In the genomic region with DNA sequence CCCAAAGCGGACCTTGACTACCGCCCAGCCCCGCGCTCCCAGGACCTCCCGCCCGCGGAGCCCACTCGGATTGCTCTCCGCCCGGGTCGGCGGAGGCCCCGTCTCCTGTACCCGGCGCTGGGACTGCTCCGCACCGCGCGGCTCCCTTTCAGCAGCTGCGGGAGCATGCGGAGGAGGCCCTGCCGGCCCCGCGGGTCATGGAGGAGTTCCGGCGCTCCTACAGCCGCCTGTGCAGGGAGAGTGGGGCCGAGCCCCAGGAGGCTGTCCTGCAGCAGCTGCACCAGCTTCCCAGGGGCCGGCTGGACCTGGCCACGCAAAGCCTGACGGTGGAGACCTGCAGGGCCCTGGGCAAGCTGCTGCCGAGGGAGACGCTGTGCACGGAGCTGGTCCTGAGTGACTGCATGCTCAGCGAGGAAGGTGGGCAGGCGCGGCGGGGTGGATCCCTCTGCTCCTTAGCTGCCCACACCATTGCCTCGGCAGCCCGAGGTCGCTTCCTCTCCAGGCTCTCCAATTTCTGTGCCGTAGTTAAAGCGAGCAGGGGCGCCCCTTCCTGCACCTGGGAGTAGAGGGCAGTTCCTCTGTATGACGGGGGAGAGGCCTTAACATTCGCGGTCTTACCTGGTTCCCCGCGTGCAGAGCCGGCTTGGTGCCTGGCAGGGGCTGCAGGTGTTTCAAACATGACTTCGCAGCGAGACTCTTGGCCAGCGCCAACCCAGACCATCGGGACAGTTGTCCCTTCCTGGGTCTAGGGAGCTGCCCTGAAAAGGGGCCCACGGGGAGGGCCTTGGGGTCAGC, we compare ENCODE assay signal across 1 cellular context.
A peak's percentile ranks its signal among the peaks of the same experiment; 100 is the strongest.
TF ChIP-seq lines count a peak whose summit lies in the region.

No MANE protein-coding gene starts in this region.

TF ChIP-seq in HepG2, 621 proteins besides CTCF, POLR2A, EP300 and RAD21 (continues in another document):
- no peak for TF ChIP-seq SKIL (CRISPR knock-in tag; IDR thresholded peaks at IDR 0.05; ENCODE audit: borderline replicate concordance)
- TF ChIP-seq ZBTB40 (IDR thresholded peaks at IDR 0.05): no peak
- peak; percentile 63 for TF ChIP-seq ZBTB40 (CRISPR knock-in tag; IDR thresholded peaks at IDR 0.05)
- peak; percentile 99 for TF ChIP-seq AGO1 (IDR thresholded peaks at IDR 0.05; ENCODE audit: low read depth, low read length, poor library complexity, severe bottlenecking)
- TF ChIP-seq GATAD1 (CRISPR knock-in tag; IDR thresholded peaks at IDR 0.05): no peak; the same call in 1 of the 2 replicates
- no peak for TF ChIP-seq PAF1 (CRISPR knock-in tag; IDR thresholded peaks at IDR 0.05)
- no peak for TF ChIP-seq GATA4 (IDR thresholded peaks at IDR 0.05; ENCODE audit: borderline replicate concordance, low read depth)
- TF ChIP-seq ZFP90 (CRISPR knock-in tag; IDR thresholded peaks at IDR 0.05; ENCODE audit: borderline replicate concordance): peak; percentile 74; the same call in 1 of the 2 replicates
- peak; percentile 68 for TF ChIP-seq SAP130 (CRISPR knock-in tag; IDR thresholded peaks at IDR 0.05; ENCODE audit: low read depth)
- TF ChIP-seq ZNF512 (CRISPR knock-in tag; IDR thresholded peaks at IDR 0.05): no peak
- TF ChIP-seq PHF21A (CRISPR knock-in tag; IDR thresholded peaks at IDR 0.05): no peak
- TF ChIP-seq, protein P1, sequence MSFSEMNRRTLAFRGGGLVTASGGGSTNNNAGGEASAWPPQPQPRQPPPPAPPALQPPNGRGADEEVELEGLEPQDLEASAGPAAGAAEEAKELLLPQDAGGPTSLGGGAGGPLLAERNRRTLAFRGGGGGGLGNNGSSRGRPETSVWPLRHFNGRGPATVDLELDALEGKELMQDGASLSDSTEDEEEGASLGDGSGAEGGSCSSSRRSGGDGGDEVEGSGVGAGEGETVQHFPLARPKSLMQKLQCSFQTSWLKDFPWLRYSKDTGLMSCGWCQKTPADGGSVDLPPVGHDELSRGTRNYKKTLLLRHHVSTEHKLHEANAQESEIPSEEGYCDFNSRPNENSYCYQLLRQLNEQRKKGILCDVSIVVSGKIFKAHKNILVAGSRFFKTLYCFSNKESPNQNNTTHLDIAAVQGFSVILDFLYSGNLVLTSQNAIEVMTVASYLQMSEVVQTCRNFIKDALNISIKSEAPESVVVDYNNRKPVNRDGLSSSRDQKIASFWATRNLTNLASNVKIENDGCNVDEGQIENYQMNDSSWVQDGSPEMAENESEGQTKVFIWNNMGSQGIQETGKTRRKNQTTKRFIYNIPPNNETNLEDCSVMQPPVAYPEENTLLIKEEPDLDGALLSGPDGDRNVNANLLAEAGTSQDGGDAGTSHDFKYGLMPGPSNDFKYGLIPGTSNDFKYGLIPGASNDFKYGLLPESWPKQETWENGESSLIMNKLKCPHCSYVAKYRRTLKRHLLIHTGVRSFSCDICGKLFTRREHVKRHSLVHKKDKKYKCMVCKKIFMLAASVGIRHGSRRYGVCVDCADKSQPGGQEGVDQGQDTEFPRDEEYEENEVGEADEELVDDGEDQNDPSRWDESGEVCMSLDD (CRISPR knock-in tag; IDR thresholded peaks at IDR 0.05; ENCODE audit: borderline replicate concordance): no peak
- TF ChIP-seq TIGD3 (CRISPR knock-in tag; IDR thresholded peaks at IDR 0.05; ENCODE audit: borderline replicate concordance): peak; percentile 62; the same call in 1 of the 2 replicates
- TF ChIP-seq TBX2 (CRISPR knock-in tag; IDR thresholded peaks at IDR 0.05; ENCODE audit: borderline replicate concordance): peak; percentile 47; the same call in 1 of the 2 replicates
- TF ChIP-seq ZNF234 (CRISPR knock-in tag; conservative IDR thresholded peaks at IDR 0.05): no peak; the same call in 1 of the 2 replicates
- peak; percentile 79; the same call in 1 of the 2 replicates for TF ChIP-seq WIZ (CRISPR knock-in tag; IDR thresholded peaks at IDR 0.05)
- TF ChIP-seq NCOA1 (CRISPR knock-in tag; IDR thresholded peaks at IDR 0.05): 0 out of 2 replicates have a peak, but pooled peaks have one; percentile 44
- no peak for TF ChIP-seq ZNF678 (CRISPR knock-in tag; IDR thresholded peaks at IDR 0.05)
- no peak for TF ChIP-seq MTA3 (CRISPR knock-in tag; IDR thresholded peaks at IDR 0.05)
- TF ChIP-seq MTA1 (CRISPR knock-in tag; IDR thresholded peaks at IDR 0.05; ENCODE audit: borderline replicate concordance): 0 out of 2 replicates have a peak, but pooled peaks have one; percentile 30
- TF ChIP-seq NRL (CRISPR knock-in tag; IDR thresholded peaks at IDR 0.05; ENCODE audit: borderline replicate concordance): peak; percentile 62; the same call in 1 of the 2 replicates
- TF ChIP-seq, protein P2, sequence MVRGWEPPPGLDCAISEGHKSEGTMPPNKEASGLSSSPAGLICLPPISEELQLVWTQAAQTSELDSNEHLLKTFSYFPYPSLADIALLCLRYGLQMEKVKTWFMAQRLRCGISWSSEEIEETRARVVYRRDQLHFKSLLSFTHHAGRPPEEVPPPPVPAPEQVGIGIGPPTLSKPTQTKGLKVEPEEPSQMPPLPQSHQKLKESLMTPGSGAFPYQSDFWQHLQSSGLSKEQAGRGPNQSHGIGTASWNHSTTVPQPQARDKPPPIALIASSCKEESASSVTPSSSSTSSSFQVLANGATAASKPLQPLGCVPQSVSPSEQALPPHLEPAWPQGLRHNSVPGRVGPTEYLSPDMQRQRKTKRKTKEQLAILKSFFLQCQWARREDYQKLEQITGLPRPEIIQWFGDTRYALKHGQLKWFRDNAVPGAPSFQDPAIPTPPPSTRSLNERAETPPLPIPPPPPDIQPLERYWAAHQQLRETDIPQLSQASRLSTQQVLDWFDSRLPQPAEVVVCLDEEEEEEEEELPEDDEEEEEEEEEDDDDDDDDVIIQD (CRISPR knock-in tag; IDR thresholded peaks at IDR 0.05; ENCODE audit: low read depth): no peak
- 0 out of 2 replicates have a peak, but pooled peaks have one; percentile 9 for TF ChIP-seq FIP1L1 (IDR thresholded peaks at IDR 0.05; ENCODE audit: borderline replicate concordance, insufficient read depth, low read depth, low read length)
- TF ChIP-seq SNAI1 (CRISPR knock-in tag; IDR thresholded peaks at IDR 0.05; ENCODE audit: borderline replicate concordance): no peak
- peak; percentile 45; the same call in 1 of the 2 replicates for TF ChIP-seq ZNF746 (CRISPR knock-in tag; IDR thresholded peaks at IDR 0.05)
- 0 out of 2 replicates have a peak, but pooled peaks have one; percentile 72 for TF ChIP-seq GZF1 (CRISPR knock-in tag; IDR thresholded peaks at IDR 0.05)
- no peak for TF ChIP-seq ZNF709 (CRISPR knock-in tag; IDR thresholded peaks at IDR 0.05)
- TF ChIP-seq ZSCAN21 (CRISPR knock-in tag; IDR thresholded peaks at IDR 0.05; ENCODE audit: borderline replicate concordance): peak; percentile 52; the same call in 1 of the 2 replicates
- no peak for TF ChIP-seq ZNF720 (CRISPR knock-in tag; IDR thresholded peaks at IDR 0.05)
- 0 out of 2 replicates have a peak, but pooled peaks have one; percentile 6 for TF ChIP-seq ZSCAN29 (CRISPR knock-in tag; conservative IDR thresholded peaks at IDR 0.05)
